8 cellular contexts compared by ENCODE assay signal in the genomic region with DNA sequence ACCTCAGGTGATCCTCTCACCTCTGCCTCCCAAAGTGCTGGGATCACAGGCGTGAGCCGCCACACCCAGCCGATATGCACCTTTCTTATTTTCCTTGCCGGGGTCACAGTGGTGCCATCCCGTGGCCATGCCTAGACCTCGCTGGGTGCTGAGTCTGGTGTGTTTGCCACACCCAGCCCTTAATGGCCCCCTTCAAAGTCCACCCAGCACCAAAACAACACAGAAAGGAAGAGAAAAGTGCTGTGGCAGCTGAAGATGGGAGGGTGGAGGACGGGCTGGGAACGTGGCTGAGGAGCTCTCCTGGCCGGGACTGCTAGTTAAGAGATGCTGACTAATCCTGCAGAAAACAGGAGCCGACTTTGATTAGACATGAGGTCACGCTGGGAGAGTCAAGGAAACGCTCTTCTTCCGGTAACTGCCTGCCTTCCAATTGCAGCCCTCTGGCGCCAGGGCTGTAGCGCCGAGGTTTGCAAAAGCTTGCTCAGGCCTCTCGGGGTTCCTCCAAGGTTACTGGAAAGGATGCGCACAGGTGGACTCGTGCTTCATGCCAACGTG. TPM values are rescaled to one million over a fixed set of nuclear protein-coding genes. Genes with fewer than 3 reads are reported as not detected.
DNase-seq lines count a peak whose midpoint lies in the region; ATAC-seq and TF ChIP-seq lines count a peak whose summit lies in the region.

No MANE protein-coding gene starts in this region.

- H3K9me3 ChIP-seq in HEK293 (ENCODE audit: control insufficient read depth, insufficient read depth, low read depth, low read length) (no peaks in the 10 kb centered on the region), Karpas-422 (ENCODE audit: low read length) (no peaks in the 10 kb centered on the region)

- peak overlapping the region; percentile 30 for H3K27ac Mint-ChIP-seq in activated B cell treated with CpG ODN at 0.5 μM for 24 hours
- peak overlapping the region; percentile 42 for H3K27ac Mint-ChIP-seq in stimulated activated effector memory CD8-positive, alpha-beta T cell treated with anti-CD3 and anti-CD28 coated beads, Interleukin-12 subunit alpha, Interleukin-12 subunit beta, amount 100 ng/mL, for 72 hours

- H3K9me3 Mint-ChIP-seq in activated B cell treated with CpG ODN at 0.5 μM for 24 hours: no peaks in the 10 kb centered on the region
- no peaks in the 10 kb centered on the region for H3K9me3 Mint-ChIP-seq in stimulated activated effector memory CD8-positive, alpha-beta T cell treated with anti-CD3 and anti-CD28 coated beads, Interleukin-12 subunit alpha, Interleukin-12 subunit beta, amount 100 ng/mL, for 72 hours

- no peak overlapping the region for H3K9ac ChIP-seq in Karpas-422 (ENCODE audit: low read length)

- no peaks in the 10 kb centered on the region for H3K79me2 ChIP-seq in Karpas-422 (ENCODE audit: low read length)

- H3K36me3 Mint-ChIP-seq in activated B cell treated with CpG ODN at 0.5 μM for 24 hours (ENCODE audit: low read depth): peaks cover 71% of the 10 kb centered on the region
- H3K36me3 Mint-ChIP-seq in stimulated activated effector memory CD8-positive, alpha-beta T cell treated with anti-CD3 and anti-CD28 coated beads, Interleukin-12 subunit alpha, Interleukin-12 subunit beta, amount 100 ng/mL, for 72 hours: no peaks in the 10 kb centered on the region

- TF ChIP-seq CTCF in HEK293 (tag by site-specific recombination; IDR thresholded peaks at IDR 0.05) (peak; percentile 30; the same call in 1 of the 2 replicates), activated B cell treated with CpG ODN at 0.5 μM for 24 hours (IDR thresholded peaks at IDR 0.05) (no peak)

- no peaks in the 10 kb centered on the region for H4K20me1 ChIP-seq in Karpas-422 (ENCODE audit: insufficient read depth, low read depth, low read length)

- H3K36me3 ChIP-seq in HEK293 (ENCODE audit: control insufficient read depth in 2 of 2, insufficient read depth in 1 of 2, low read length in 2 of 2) (no peaks in the 10 kb centered on the region), Karpas-422 (ENCODE audit: insufficient read depth, low read length) (no peaks in the 10 kb centered on the region)

- DNase-seq in activated B cell treated with CpG ODN at 0.5 μM for 24 hours: no peak
- DNase-seq in left cardiac atrium: peak; percentile 73
- DNase-seq in stimulated activated effector memory CD8-positive, alpha-beta T cell treated with anti-CD3 and anti-CD28 coated beads, Interleukin-12 subunit alpha, Interleukin-12 subunit beta, amount 100 ng/mL, for 72 hours (ENCODE audit: low spot score in 2 of 2): no peak
- DNase-seq in Karpas-422: no peak
- DNase-seq in NCI-H510A (lab: John Stamatoyannopoulos, UW): no peak
- no peak for DNase-seq in NCI-H524 treated with DMSO at 0.1 percent for 48 hours (lab: John Stamatoyannopoulos, UW)

- POLR2A ChIA-PET in HEK293 (lab: Yijun Ruan, JAX) (interaction anchor here (0.7 to 3.2 kb wide), 6 partner anchors 9 to 107 kb away, joined by 3 to 11 read pairs (median 4); a partner anchor contains a TSS), activated B cell treated with CpG ODN at 0.5 μM for 24 hours (lab: Charles Lee) (interaction anchor here (1.9 to 17.6 kb wide), 4 partner anchors 6 to 25 kb away, joined by 5 to 336 read pairs (median 180); a partner anchor contains a TSS)

- CTCF ChIA-PET in HEK293 (lab: Yijun Ruan, JAX): interaction anchor here (0.5 to 3.1 kb wide), 9 partner anchors 9 to 338 kb away, joined by 3 to 16 read pairs (median 4); a partner anchor contains a TSS
- CTCF ChIA-PET in activated B cell treated with CpG ODN at 0.5 μM for 24 hours (lab: Charles Lee): interaction anchor here (1.5 to 2.6 kb wide), 2 partner anchors 12 to 43 kb away, joined by 4 to 13 read pairs; no protein-coding TSS in a partner anchor

- no peaks in the 10 kb centered on the region for H3K27me3 Mint-ChIP-seq in activated B cell treated with CpG ODN at 0.5 μM for 24 hours

- no peak overlapping the region for H3K4me2 ChIP-seq in Karpas-422 (ENCODE audit: low read depth, low read length, poor library complexity, severe bottlenecking)

- no peak overlapping the region for H3K27ac ChIP-seq in HEK293 (ENCODE audit: extremely low read depth, low read depth, low read length)
- no peak overlapping the region for H3K27ac ChIP-seq in Karpas-422 (ENCODE audit: low read length)

- H3K4me1 ChIP-seq in HEK293 (ENCODE audit: control insufficient read depth, insufficient read depth, low read length) (peaks cover 6% of the 10 kb centered on the region; the same call in 1 of the 2 replicates), Karpas-422 (ENCODE audit: low read length) (peaks cover 10% of the 10 kb centered on the region)

- no peak for ATAC-seq in activated B cell treated with CpG ODN at 0.5 μM for 24 hours (ENCODE audit: low read depth)
- ATAC-seq in left cardiac atrium: peak; percentile 69 to 89
- ATAC-seq in stimulated activated effector memory CD8-positive, alpha-beta T cell treated with anti-CD3 and anti-CD28 coated beads, Interleukin-12 subunit alpha, Interleukin-12 subunit beta, amount 100 ng/mL, for 72 hours: no peak
- no peak for ATAC-seq in GM21576 (IDR thresholded peaks at IDR 0.05; ENCODE audit: unreplicated experiment)

- H3K27me3 ChIP-seq in Karpas-422 (ENCODE audit: low read length): no peaks in the 10 kb centered on the region

- no peak overlapping the region for H3K4me3 ChIP-seq in HEK293 (ENCODE audit: low read depth, low read length)
- no peak overlapping the region for H3K4me3 ChIP-seq in Karpas-422 (ENCODE audit: low read length)

- no peak overlapping the region for H3K4me3 Mint-ChIP-seq in activated B cell treated with CpG ODN at 0.5 μM for 24 hours
- no peak overlapping the region for H3K4me3 Mint-ChIP-seq in stimulated activated effector memory CD8-positive, alpha-beta T cell treated with anti-CD3 and anti-CD28 coated beads, Interleukin-12 subunit alpha, Interleukin-12 subunit beta, amount 100 ng/mL, for 72 hours

- intact Hi-C loops in activated B cell treated with CpG ODN at 0.5 μM for 24 hours (cut with micrococcal nuclease) (no loop called here), left cardiac atrium (cut with DNase I) (no loop called here)

- no peak overlapping the region for H2AFZ ChIP-seq in Karpas-422 (ENCODE audit: low read length)

- peaks cover 5% of the 10 kb centered on the region for H3K4me1 Mint-ChIP-seq in activated B cell treated with CpG ODN at 0.5 μM for 24 hours
- H3K4me1 Mint-ChIP-seq in stimulated activated effector memory CD8-positive, alpha-beta T cell treated with anti-CD3 and anti-CD28 coated beads, Interleukin-12 subunit alpha, Interleukin-12 subunit beta, amount 100 ng/mL, for 72 hours: peaks cover 6% of the 10 kb centered on the region

- no peaks in the 10 kb centered on the region for H3K9me2 ChIP-seq in Karpas-422 (replicated peaks; ENCODE audit: insufficient read depth, low read length)

TF ChIP-seq in HEK293, 187 proteins besides CTCF, POLR2A, EP300 and RAD21 (continues in another document):
- TF ChIP-seq ZFP37 (tag by site-specific recombination; IDR thresholded peaks at IDR 0.05) (no peak), ZNF366 (tag by site-specific recombination; conservative IDR thresholded peaks at IDR 0.05) (peak; percentile 68), KLF8 (tag by site-specific recombination; IDR thresholded peaks at IDR 0.05) (no peak), MEIS1 (CRISPR knock-in tag; IDR thresholded peaks at IDR 0.05; ENCODE audit: borderline replicate concordance) (no peak), MYNN (tag by site-specific recombination; IDR thresholded peaks at IDR 0.05; ENCODE audit: borderline replicate concordance) (no peak; the same call in 1 of the 2 replicates), ZNF24 (tag by site-specific recombination; IDR thresholded peaks at IDR 0.05) (no peak)
- TF ChIP-seq, protein P1, sequence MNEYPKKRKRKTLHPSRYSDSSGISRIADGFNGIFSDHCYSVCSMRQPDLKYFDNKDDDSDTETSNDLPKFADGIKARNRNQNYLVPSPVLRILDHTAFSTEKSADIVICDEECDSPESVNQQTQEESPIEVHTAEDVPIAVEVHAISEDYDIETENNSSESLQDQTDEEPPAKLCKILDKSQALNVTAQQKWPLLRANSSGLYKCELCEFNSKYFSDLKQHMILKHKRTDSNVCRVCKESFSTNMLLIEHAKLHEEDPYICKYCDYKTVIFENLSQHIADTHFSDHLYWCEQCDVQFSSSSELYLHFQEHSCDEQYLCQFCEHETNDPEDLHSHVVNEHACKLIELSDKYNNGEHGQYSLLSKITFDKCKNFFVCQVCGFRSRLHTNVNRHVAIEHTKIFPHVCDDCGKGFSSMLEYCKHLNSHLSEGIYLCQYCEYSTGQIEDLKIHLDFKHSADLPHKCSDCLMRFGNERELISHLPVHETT (tag by site-specific recombination; IDR thresholded peaks at IDR 0.05): no peak

RNA-seq across cellular contexts. Expression of a gene that starts 10.9 kb away (rescaled TPM):
- 148 and 167 TPM in 2 replicates for total RNA-seq in activated B cell treated with CpG ODN at 0.5 μM for 24 hours
- 1 to 10 TPM; 7.4 to 8.2 TPM for total RNA-seq in left cardiac atrium
- 10.0 and 10.8 TPM in 2 replicates for total RNA-seq in Karpas-422 (2014; rRNA removed; shearing (Covaris generic); ENCODE audit: low replicate concordance)

RNA-seq across cellular contexts. Expression of a gene that starts 27.8 kb away (rescaled TPM):
- total RNA-seq in activated B cell treated with CpG ODN at 0.5 μM for 24 hours: 6.6 and 8.0 TPM in 2 replicates
- 10 to 100 TPM; 10.7 to 17.7 TPM for total RNA-seq in left cardiac atrium
- total RNA-seq in Karpas-422 (2014; rRNA removed; shearing (Covaris generic); ENCODE audit: low replicate concordance): 0.18 TPM in 1 of 2 replicates, not detected in the other

RNA-seq across cellular contexts. Expression of a gene that starts 32.0 kb away (rescaled TPM):
- total RNA-seq in activated B cell treated with CpG ODN at 0.5 μM for 24 hours (9.7 and 9.8 TPM in 2 replicates), left cardiac atrium (10 to 100 TPM; 38.5 to 44.5 TPM)
- 1.7 TPM in 1 of 2 replicates, not detected in the other for total RNA-seq in Karpas-422 (2014; rRNA removed; shearing (Covaris generic); ENCODE audit: low replicate concordance)

RNA-seq across cellular contexts. Expression of a gene that starts 55.1 kb away (rescaled TPM):
- total RNA-seq in activated B cell treated with CpG ODN at 0.5 μM for 24 hours: 97.0 and 113 TPM in 2 replicates
- 10 to 100 TPM; 43.9 to 58.3 TPM for total RNA-seq in left cardiac atrium
- total RNA-seq in Karpas-422 (2014; rRNA removed; shearing (Covaris generic); ENCODE audit: low replicate concordance): 26.2 and 28.9 TPM in 2 replicates

Comparison
In these comparisons a context has a peak if more than half of its experiments do, and no peak if none do; other contexts are left out.
1. ATAC-seq: peak in left cardiac atrium (2 of 2); none in activated B cell treated with CpG ODN at 0.5 μM for 24 hours (single experiment), stimulated activated effector memory CD8-positive, alpha-beta T cell treated with anti-CD3 and anti-CD28 coated beads, Interleukin-12 subunit alpha, Interleukin-12 subunit beta, amount 100 ng/mL, for 72 hours (single experiment) and GM21576 (single experiment).
2. RNA of a gene that starts 10.9 kb away (total RNA-seq): 148 to 167 TPM in activated B cell treated with CpG ODN at 0.5 μM for 24 hours; 10.0 to 10.8 TPM in Karpas-422 and 7.4 to 8.2 TPM in left cardiac atrium; every median in the first group is over 10 times any median in the second.